11 cellular contexts compared by ENCODE assay signal in the genomic region with DNA sequence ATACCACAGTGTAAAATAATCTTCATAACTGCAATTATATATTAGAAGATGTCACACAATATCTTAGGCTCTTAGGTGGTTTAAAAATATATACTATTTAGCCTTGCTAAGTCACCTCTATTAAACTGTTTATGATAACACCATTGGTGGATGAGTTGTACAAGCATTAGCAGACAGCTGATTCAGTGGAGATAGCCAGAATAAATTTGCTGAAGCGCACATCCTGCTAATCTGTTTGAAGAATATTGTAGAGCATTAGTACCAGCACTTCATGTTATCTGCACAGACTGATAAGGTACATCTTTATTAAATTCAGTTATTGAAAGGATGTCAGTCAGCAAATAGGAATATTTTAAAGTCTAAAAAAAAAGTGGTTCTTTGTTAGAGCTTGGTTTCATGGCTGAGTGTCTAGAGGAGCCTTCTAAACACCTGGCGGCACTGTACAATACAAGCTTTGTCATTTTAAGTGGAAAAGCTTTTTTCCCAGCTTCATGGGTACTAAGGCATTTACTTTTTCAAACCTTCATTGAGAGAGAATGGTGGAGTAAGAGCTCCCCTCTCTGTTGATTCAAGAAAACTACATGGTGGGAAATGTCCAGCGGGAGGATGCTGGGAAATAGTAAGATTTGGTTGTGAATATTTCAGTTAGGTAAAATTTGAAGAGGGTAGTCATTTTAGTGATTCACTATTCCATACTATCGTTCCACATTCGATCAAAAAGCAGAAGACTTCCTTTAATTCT.
DNase-seq lines count a peak whose midpoint lies in the region; ATAC-seq, FAIRE-seq and TF ChIP-seq lines count a peak whose summit lies in the region.
"Had no signal": no experiment of that assay in that cellular context is flagged by ENCODE, and none has a peak within 500 bp of the region (broad histone marks: within the 10 kb centered on the region; RNA-seq: fewer than 3 reads in every experiment).

No MANE protein-coding gene starts in this region.

- no peak for FAIRE-seq in bronchial epithelial cell (lab: Jason Lieb, UNC)

- DNase-seq in ELR (ENCODE audit: low read depth) = peak; percentile 38
- DNase-seq in M059J (ENCODE audit: low read depth) = peak; percentile 10
- DNase-seq in bronchial epithelial cell (ENCODE audit: low read depth) = peak; percentile 3
- DNase-seq in natural killer cell treated with Interleukin-12 subunit alpha and Interleukin-12 subunit beta and Interleukin-15 and Interleukin-18, amount 100 ng/mL, for 72 hours (ENCODE audit: low spot score) = no peak
- DNase-seq in CD1c-positive myeloid dendritic cell (ENCODE audit: extremely low spot score) = no peak
- DNase-seq in activated T-cell treated with anti-CD3 and anti-CD28 coated beads, Interleukin-2, amount 50 U/mL, for 4 hours = no peak
- DNase-seq: activated B cell treated with CpG ODN at 0.5 μM for 24 hours had no signal

- no peaks in the 10 kb centered on the region for H3K27me3 Mint-ChIP-seq in nephron (ENCODE audit: low read depth)
- no peaks in the 10 kb centered on the region for H3K27me3 Mint-ChIP-seq in natural killer cell treated with Interleukin-12 subunit alpha and Interleukin-12 subunit beta and Interleukin-15 and Interleukin-18, amount 100 ng/mL, for 72 hours
- peaks cover 8% of the 10 kb centered on the region for H3K27me3 Mint-ChIP-seq in activated T-cell treated with anti-CD3 and anti-CD28 coated beads, Interleukin-2, amount 50 U/mL, for 4 hours (ENCODE audit: low read depth)
- H3K27me3 Mint-ChIP-seq: activated B cell treated with CpG ODN at 0.5 μM for 24 hours had no signal

- H3K27me3 ChIP-seq in bronchial epithelial cell (ENCODE audit: control insufficient read depth, insufficient read depth, low read length) = no peaks in the 10 kb centered on the region

- no peak for ATAC-seq in natural killer cell treated with Interleukin-12 subunit alpha and Interleukin-12 subunit beta and Interleukin-15 and Interleukin-18, amount 100 ng/mL, for 72 hours
- ATAC-seq in GM19023 (IDR thresholded peaks at IDR 0.05; ENCODE audit: unreplicated experiment) = no peak
- no peak for ATAC-seq in activated T-cell treated with anti-CD3 and anti-CD28 coated beads, Interleukin-2, amount 50 U/mL, for 4 hours
- ATAC-seq: stimulated activated effector memory CD8-positive, alpha-beta T cell treated with anti-CD3 and anti-CD28 coated beads, Interleukin-12 subunit alpha, Interleukin-12 subunit beta, amount 100 ng/mL, for 72 hours had no signal

- no peak overlapping the region for H3K4me3 Mint-ChIP-seq in nephron
- no peak overlapping the region for H3K4me3 Mint-ChIP-seq in natural killer cell treated with Interleukin-12 subunit alpha and Interleukin-12 subunit beta and Interleukin-15 and Interleukin-18, amount 100 ng/mL, for 72 hours
- H3K4me3 Mint-ChIP-seq in activated T-cell treated with anti-CD3 and anti-CD28 coated beads, Interleukin-2, amount 50 U/mL, for 4 hours = no peak overlapping the region
- H3K4me3 Mint-ChIP-seq: activated B cell treated with CpG ODN at 0.5 μM for 24 hours; stimulated activated effector memory CD8-positive, alpha-beta T cell treated with anti-CD3 and anti-CD28 coated beads, Interleukin-12 subunit alpha, Interleukin-12 subunit beta, amount 100 ng/mL, for 72 hours had no signal

- no peaks in the 10 kb centered on the region for H3K36me3 Mint-ChIP-seq in nephron (ENCODE audit: low read depth)
- H3K36me3 Mint-ChIP-seq in natural killer cell treated with Interleukin-12 subunit alpha and Interleukin-12 subunit beta and Interleukin-15 and Interleukin-18, amount 100 ng/mL, for 72 hours = no peaks in the 10 kb centered on the region
- no peaks in the 10 kb centered on the region for H3K36me3 Mint-ChIP-seq in activated T-cell treated with anti-CD3 and anti-CD28 coated beads, Interleukin-2, amount 50 U/mL, for 4 hours (ENCODE audit: insufficient read depth)
- H3K36me3 Mint-ChIP-seq: stimulated activated effector memory CD8-positive, alpha-beta T cell treated with anti-CD3 and anti-CD28 coated beads, Interleukin-12 subunit alpha, Interleukin-12 subunit beta, amount 100 ng/mL, for 72 hours had no signal

- no peaks in the 10 kb centered on the region for H3K4me1 Mint-ChIP-seq in nephron
- H3K4me1 Mint-ChIP-seq in natural killer cell treated with Interleukin-12 subunit alpha and Interleukin-12 subunit beta and Interleukin-15 and Interleukin-18, amount 100 ng/mL, for 72 hours (ENCODE audit: low read depth in 2 of 2) = no peaks in the 10 kb centered on the region
- no peaks in the 10 kb centered on the region for H3K4me1 Mint-ChIP-seq in activated T-cell treated with anti-CD3 and anti-CD28 coated beads, Interleukin-2, amount 50 U/mL, for 4 hours (ENCODE audit: low read depth)
- H3K4me1 Mint-ChIP-seq: activated B cell treated with CpG ODN at 0.5 μM for 24 hours; stimulated activated effector memory CD8-positive, alpha-beta T cell treated with anti-CD3 and anti-CD28 coated beads, Interleukin-12 subunit alpha, Interleukin-12 subunit beta, amount 100 ng/mL, for 72 hours had no signal

- H3K9me3 Mint-ChIP-seq in nephron = no peaks in the 10 kb centered on the region
- H3K9me3 Mint-ChIP-seq in natural killer cell treated with Interleukin-12 subunit alpha and Interleukin-12 subunit beta and Interleukin-15 and Interleukin-18, amount 100 ng/mL, for 72 hours = no peaks in the 10 kb centered on the region
- H3K9me3 Mint-ChIP-seq in activated T-cell treated with anti-CD3 and anti-CD28 coated beads, Interleukin-2, amount 50 U/mL, for 4 hours = no peaks in the 10 kb centered on the region
- H3K9me3 Mint-ChIP-seq: activated B cell treated with CpG ODN at 0.5 μM for 24 hours; stimulated activated effector memory CD8-positive, alpha-beta T cell treated with anti-CD3 and anti-CD28 coated beads, Interleukin-12 subunit alpha, Interleukin-12 subunit beta, amount 100 ng/mL, for 72 hours had no signal

- H3K4me3 ChIP-seq in bronchial epithelial cell (ENCODE audit: low read depth, low read length) = no peak overlapping the region
- H3K4me3 ChIP-seq: coronary artery had no signal

- H3K36me3 ChIP-seq in bronchial epithelial cell (ENCODE audit: control insufficient read depth, insufficient read depth, low read length) = no peaks in the 10 kb centered on the region

- no peak overlapping the region for H3K27ac Mint-ChIP-seq in nephron
- H3K27ac Mint-ChIP-seq in natural killer cell treated with Interleukin-12 subunit alpha and Interleukin-12 subunit beta and Interleukin-15 and Interleukin-18, amount 100 ng/mL, for 72 hours = no peak overlapping the region
- H3K27ac Mint-ChIP-seq: activated B cell treated with CpG ODN at 0.5 μM for 24 hours; stimulated activated effector memory CD8-positive, alpha-beta T cell treated with anti-CD3 and anti-CD28 coated beads, Interleukin-12 subunit alpha, Interleukin-12 subunit beta, amount 100 ng/mL, for 72 hours had no signal

- TF ChIP-seq CTCF in bronchial epithelial cell (IDR thresholded peaks at IDR 0.05; ENCODE audit: insufficient read depth, low read length, severe bottlenecking) (peak; percentile 15), nephron (IDR thresholded peaks at IDR 0.05; ENCODE audit: unreplicated experiment in 3 of 3) (peak; percentile 33 to 68 (median 45))

Comparison
In these comparisons a context has a peak if more than half of its experiments do, and no peak if none do; other contexts are left out.
1. DNase-seq: peak in ELR (single experiment), M059J (single experiment) and bronchial epithelial cell (single experiment); none in natural killer cell treated with Interleukin-12 subunit alpha and Interleukin-12 subunit beta and Interleukin-15 and Interleukin-18, amount 100 ng/mL, for 72 hours (single experiment), CD1c-positive myeloid dendritic cell (single experiment) and activated T-cell treated with anti-CD3 and anti-CD28 coated beads, Interleukin-2, amount 50 U/mL, for 4 hours (single experiment).